8 cellular contexts compared by ENCODE assay signal in genomic region chr5:60586307-60586901, GRCh38.
A peak's percentile ranks its signal among the peaks of the same experiment; 100 is the strongest.
DNase-seq lines count a peak whose midpoint lies in the region; ATAC-seq and TF ChIP-seq lines count a peak whose summit lies in the region.

No MANE protein-coding gene starts in this region.

- no peak overlapping the region for H3K27ac ChIP-seq in A673 (ENCODE audit: low read depth, low read length, poor library complexity, severe bottlenecking)
- H3K27ac ChIP-seq in RWPE1, result no peak overlapping the region
- H3K27ac ChIP-seq in gastrocnemius medialis, result no peak overlapping the region

- CTCF ChIA-PET in A673 (lab: Charles Lee) (no interaction called here), RWPE1 (lab: Yijun Ruan, JAX) (interaction anchor here (1.0 kb wide), 1 partner anchor 776 kb away, joined by 4 read pairs; no protein-coding TSS in a partner anchor)

- TF ChIP-seq POLR2A in lower leg skin (IDR thresholded peaks at IDR 0.05) (no peak), gastrocnemius medialis (IDR thresholded peaks at IDR 0.05) (no peak)

- peak; percentile 60 for ATAC-seq in GM18867 (IDR thresholded peaks at IDR 0.05; ENCODE audit: unreplicated experiment)
- no peak for ATAC-seq in gastrocnemius medialis

- in situ Hi-C loops in gastrocnemius medialis (cut with MboI; ENCODE audit: low sequenced_read_pairs in 4 of 4), result no loop called here

- TF ChIP-seq CTCF in A673 (conservative IDR thresholded peaks at IDR 0.05; ENCODE audit: low read depth, low read length) (peak; percentile 35; the same call in 1 of the 2 replicates), RWPE1 (conservative IDR thresholded peaks at IDR 0.05; ENCODE audit: low read depth) (0 out of 2 replicates have a peak, but pooled peaks have one; percentile 23), lower leg skin (IDR thresholded peaks at IDR 0.05) (no peak), gastrocnemius medialis (IDR thresholded peaks at IDR 0.05 in 4 of 5, conservative IDR thresholded peaks at IDR 0.05 in 1 of 5) (no peak)

- H3K27me3 ChIP-seq in A673 (replicated peaks; ENCODE audit: insufficient read depth, low read depth, low read length, poor library complexity) (no peaks in the 10 kb centered on the region), gastrocnemius medialis (no peaks in the 10 kb centered on the region)

- H3K9me3 ChIP-seq in A673 (ENCODE audit: low read depth, low read length, poor library complexity, severe bottlenecking) (no peaks in the 10 kb centered on the region), gastrocnemius medialis (no peaks in the 10 kb centered on the region)

- peak; percentile 5 for DNase-seq in A673 (ENCODE audit: low spot score)
- no peak for DNase-seq in RWPE1 (ENCODE audit: low spot score)
- DNase-seq in globus pallidus (ENCODE audit: low spot score), result peak; percentile 51
- DNase-seq in HuH-7.5 (ENCODE audit: low spot score), result no peak
- no peak for DNase-seq in lower leg skin (ENCODE audit: low spot score in 2 of 2)
- no peak for DNase-seq in gastrocnemius medialis
- no peak for DNase-seq in islet precursor cell

- 91 to 96% methylated on average over 1 of the region's 1 CpG for WGBS in lower leg skin, 2 donors

- H3K4me3 ChIP-seq in A673 (ENCODE audit: low read depth, low read length, poor library complexity, severe bottlenecking) (no peak overlapping the region), lower leg skin (ENCODE audit: low read depth, poor library complexity, severe bottlenecking) (no peak overlapping the region), gastrocnemius medialis (no peak overlapping the region)

- H3K36me3 ChIP-seq in A673 (ENCODE audit: insufficient read depth, low read length, poor library complexity, severe bottlenecking), result no peaks in the 10 kb centered on the region
- H3K36me3 ChIP-seq in gastrocnemius medialis, result no peaks in the 10 kb centered on the region

- intact Hi-C loops in A673 (cut with micrococcal nuclease; ENCODE audit: unreplicated experiment) (no loop called here), lower leg skin (cut with DNase I; ENCODE audit: low total_unique reads) (no loop called here), gastrocnemius medialis (cut with DNase I; ENCODE audit: low total_unique reads) (no loop called here)

- H3K4me1 ChIP-seq in A673 (ENCODE audit: insufficient read depth, low read length, poor library complexity, severe bottlenecking) (no peaks in the 10 kb centered on the region), gastrocnemius medialis (no peaks in the 10 kb centered on the region)

- BruUV-seq in A673 (replicated peaks; lab: Mats Ljungman, UMichigan), result no TSS peak

- POLR2A ChIA-PET in A673 (lab: Charles Lee; ENCODE audit: low non-redundant PET) (no interaction called here), RWPE1 (lab: Yijun Ruan, JAX; ENCODE audit: low non-redundant PET) (no interaction called here)

Comparison
In these comparisons a context has a peak if more than half of its experiments do, and no peak if none do; other contexts are left out.
1. DNase-seq: peak in A673 (single experiment) and globus pallidus (single experiment); none in RWPE1 (single experiment), HuH-7.5 (single experiment), lower leg skin (0 of 2), gastrocnemius medialis (0 of 2) and islet precursor cell (single experiment).
2. CTCF ChIP-seq: peak in A673 (single experiment) and RWPE1 (single experiment); none in lower leg skin (0 of 3) and gastrocnemius medialis (0 of 5).